Comparison of ENCODE assay signal across 23 cellular contexts in genomic region chr12:29751676-29752075, GRCh38. TPM values are rescaled to one million over a fixed set of nuclear protein-coding genes. Genes with fewer than 3 reads are reported as not detected.
"Had no signal": no experiment of that assay in that cellular context is flagged by ENCODE, and none has a peak within 500 bp of the region (broad histone marks: within the 10 kb centered on the region; RNA-seq: fewer than 3 reads in every experiment).

No MANE protein-coding gene starts in this region.

- H3K4me3 ChIP-seq: SJSA1, SK-N-MC had no signal

- DNase-seq: Kasumi-1, KG1, NCI-H1092, NCI-H1105 treated with DMSO at 0.1 percent for 48 hours, NCI-H1417 treated with DMSO at 0.1 percent for 48 hours, NCI-H146, NCI-H1694 treated with DMSO at 0.1 percent for 48 hours, NCI-H1930, NCI-H2081, NCI-H2171, NCI-H226, NCI-H446, NCI-H510A, NCI-H524 treated with DMSO at 0.1 percent for 48 hours, NCI-H69, NCI-H774, Right ventricle myocardium superior, SIG-M5 had no signal

- H3K36me3 ChIP-seq: SJSA1 had no signal

- H3K9me3 ChIP-seq: SJSA1 had no signal

- H3K4me1 ChIP-seq: SJSA1 had no signal

- H3K27ac ChIP-seq: SJSA1, SK-N-MC had no signal

- ATAC-seq: Panc1, PC-3 had no signal

- H3K27me3 ChIP-seq: SJSA1 had no signal

RNA-seq across cellular contexts. Expression of gene TMTC1, which starts 32.1 kb away (rescaled TPM):
- total RNA-seq: OCI-LY7 had no signal
